In the genomic region with DNA sequence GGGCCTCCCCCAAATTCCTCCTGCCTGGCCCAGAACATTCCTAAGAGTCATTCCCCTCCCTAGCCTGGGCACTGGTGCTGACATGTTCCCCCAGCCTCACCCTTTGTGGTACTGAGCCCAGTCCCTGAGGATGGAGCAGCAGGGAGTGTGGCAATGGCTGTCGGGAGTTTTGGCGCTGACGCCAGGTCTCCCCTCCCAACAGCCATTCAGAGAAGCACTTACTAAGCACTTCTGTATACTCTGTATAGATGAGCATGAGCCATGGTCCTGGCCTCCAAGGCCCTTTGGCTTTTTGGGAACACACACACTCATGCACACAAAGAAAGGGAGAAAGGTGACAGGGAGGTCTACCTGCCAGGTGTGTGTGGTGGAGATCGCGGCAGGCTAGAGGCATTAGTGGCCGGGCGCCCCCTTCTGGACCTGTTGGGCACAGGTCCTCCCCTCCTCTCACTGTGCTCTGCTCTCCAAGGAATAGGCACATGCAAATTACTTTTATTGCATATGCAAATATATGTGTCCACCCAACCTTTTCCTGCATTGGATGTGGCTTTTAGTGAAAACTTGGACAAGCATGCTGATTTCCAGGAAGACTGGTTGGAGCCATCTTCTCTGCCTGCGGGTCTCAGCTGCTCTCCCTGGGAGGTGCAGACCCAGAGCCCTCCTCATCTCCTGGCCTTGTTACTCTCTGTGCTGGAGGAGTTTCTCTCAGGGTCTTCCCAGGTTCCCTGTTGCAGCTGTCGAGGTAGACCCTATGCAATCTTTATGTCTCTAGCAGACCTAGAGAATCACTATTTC, we compare ENCODE assay signal across 8 cellular contexts. TPM values are rescaled to one million over a fixed set of nuclear protein-coding genes. Genes with fewer than 3 reads are reported as not detected.
A peak's percentile ranks its signal among the peaks of the same experiment; 100 is the strongest.
DNase-seq lines count a peak whose midpoint lies in the region; ATAC-seq and TF ChIP-seq lines count a peak whose summit lies in the region.

No MANE protein-coding gene starts in this region.

- H3K4me1 Mint-ChIP-seq in activated naive CD4-positive, alpha-beta T cell treated with anti-CD3 and anti-CD28 coated beads for 36 hours (ENCODE audit: low read depth): no peaks in the 10 kb centered on the region

- 45 to 49% (median 46%) methylated on average over 9 of the region's 9 CpGs for WGBS in psoas muscle, 3 donors

- H3F3A ChIP-seq in PC-9 (ENCODE audit: insufficient read depth, low read depth): peaks cover 17% of the 10 kb centered on the region; the same call in 1 of the 2 replicates

- TF ChIP-seq CTCF in AG10803 (conservative IDR thresholded peaks at IDR 0.05; ENCODE audit: low read length): peak; percentile 65
- peak; percentile 80 for TF ChIP-seq CTCF in GM20000 (IDR thresholded peaks at IDR 0.05; ENCODE audit: extremely low read depth, missing control alignments)
- peak; percentile 92 for TF ChIP-seq CTCF in PC-9 (conservative IDR thresholded peaks at IDR 0.05)
- peak; percentile 67 for TF ChIP-seq CTCF in psoas muscle (IDR thresholded peaks at IDR 0.05)

- CTCF ChIA-PET in PC-9 (lab: Charles Lee): interaction anchor here (0.6 kb wide), 1 partner anchor 34 kb away, joined by 4 read pairs; no protein-coding TSS in a partner anchor
- CTCF ChIA-PET in activated naive CD4-positive, alpha-beta T cell treated with anti-CD3 and anti-CD28 coated beads for 36 hours (lab: Charles Lee): interaction anchor here (0.7 to 1.3 kb wide), 4 partner anchors 21 to 256 kb away, joined by 3 to 4 read pairs (median 3); no protein-coding TSS in a partner anchor

- peaks cover 11% of the 10 kb centered on the region for H3K36me3 Mint-ChIP-seq in activated naive CD4-positive, alpha-beta T cell treated with anti-CD3 and anti-CD28 coated beads for 36 hours (ENCODE audit: low read depth)

- no peak overlapping the region for H2AFZ ChIP-seq in PC-9

- intact Hi-C loops in PC-9 (cut with micrococcal nuclease; ENCODE audit: unreplicated experiment): loop anchor here (1.0 to 5.0 kb wide), 5 partner anchors 47 to 172 kb away; partner anchors contain the start of genes ARRB2, MED11 and PLD2
- intact Hi-C loops in activated naive CD4-positive, alpha-beta T cell treated with anti-CD3 and anti-CD28 coated beads for 36 hours (cut with micrococcal nuclease): loop anchor here (1.0 kb wide), 2 partner anchors 151 to 172 kb away; partner anchors contain the start of genes ARRB2 and MED11
- intact Hi-C loops in psoas muscle (cut with DNase I): loop anchor here (10.0 kb wide), 1 partner anchor 47 kb away; the partner anchor contains the start of gene MINK1 (in 2 of the 2)

- no peak overlapping the region for H3K27ac Mint-ChIP-seq in activated naive CD4-positive, alpha-beta T cell treated with anti-CD3 and anti-CD28 coated beads for 36 hours

- H3K4me2 ChIP-seq in PC-9: no peak overlapping the region

- H3K27ac ChIP-seq in PC-9: no peak overlapping the region
- no peak overlapping the region for H3K27ac ChIP-seq in psoas muscle

- H3K79me2 ChIP-seq in PC-9 (ENCODE audit: low read depth): no peaks in the 10 kb centered on the region

- H3K9me3 ChIP-seq in PC-9 (ENCODE audit: insufficient read depth, low read depth) (no peaks in the 10 kb centered on the region), psoas muscle (no peaks in the 10 kb centered on the region)

- H4K20me1 ChIP-seq in PC-9 (ENCODE audit: insufficient read depth): peaks cover 8% of the 10 kb centered on the region

- no peaks in the 10 kb centered on the region for H3K27me3 ChIP-seq in PC-9 (ENCODE audit: insufficient read depth, low read depth)
- no peaks in the 10 kb centered on the region for H3K27me3 ChIP-seq in psoas muscle (ENCODE audit: insufficient read depth in 3 of 3, low read length in 2 of 3)

- 0 out of 2 replicates have a peak, but pooled peaks cover 3% of the 10 kb centered on the region for H3K36me3 ChIP-seq in PC-9 (ENCODE audit: low read depth)
- peaks cover 5 to 62% of the 10 kb centered on the region in 2 donors for H3K36me3 ChIP-seq in psoas muscle (ENCODE audit: insufficient read depth in 1 of 2, low read depth in 1 of 2)

- H3K4me3 ChIP-seq in AG10803 (ENCODE audit: low read length) (no peak overlapping the region), PC-9 (no peak overlapping the region), psoas muscle (no peak overlapping the region)

- ATAC-seq in psoas muscle: peak; percentile 58 to 83 (median 70)
- no peak for ATAC-seq in GM18861 (IDR thresholded peaks at IDR 0.05; ENCODE audit: unreplicated experiment)

- H3K9me3 Mint-ChIP-seq in activated naive CD4-positive, alpha-beta T cell treated with anti-CD3 and anti-CD28 coated beads for 36 hours: no peaks in the 10 kb centered on the region

- H3K27me3 Mint-ChIP-seq in activated naive CD4-positive, alpha-beta T cell treated with anti-CD3 and anti-CD28 coated beads for 36 hours (ENCODE audit: low read depth): no peaks in the 10 kb centered on the region

- POLR2A ChIA-PET in PC-9 (lab: Charles Lee; ENCODE audit: unreplicated experiment): no interaction called here

- BruUV-seq in PC-9 (replicated peaks; lab: Mats Ljungman, UMichigan): no TSS peak

- no peak overlapping the region for H3K4me3 Mint-ChIP-seq in activated naive CD4-positive, alpha-beta T cell treated with anti-CD3 and anti-CD28 coated beads for 36 hours

- no peaks in the 10 kb centered on the region for H3K9me2 ChIP-seq in PC-9 (ENCODE audit: insufficient read depth)

- H3K4me1 ChIP-seq in PC-9 (replicated peaks; ENCODE audit: insufficient read depth) (no peaks in the 10 kb centered on the region), psoas muscle (no peaks in the 10 kb centered on the region)

- DNase-seq in AG10803 (ENCODE audit: low read depth) (no peak), GM20000 (ENCODE audit: low spot score) (peak; percentile 71), PC-9 (peak; percentile 60 to 76), glomerular visceral epithelial cell (ENCODE audit: extremely low spot score) (peak; percentile 51), psoas muscle (peak; percentile 43 to 70), epidermal melanocyte (ENCODE audit: insufficient read length, low spot score) (no peak)
- peak; percentile 79 for DNase-seq in activated naive CD4-positive, alpha-beta T cell treated with anti-CD3 and anti-CD28 coated beads for 36 hours

RNA-seq across cellular contexts. Expression of gene C17orf107, which starts 17.4 kb away (rescaled TPM):
- total RNA-seq in PC-9 (2021) (2.6 and 3.1 TPM in 2 replicates), psoas muscle (under 1 TPM in 2 of 4 donors, not detected in 2; 0.20 to 0.30 TPM)
- 1 to 10 TPM; 1.9 TPM for total RNA-seq in activated naive CD4-positive, alpha-beta T cell treated with anti-CD3 and anti-CD28 coated beads for 36 hours
- under 1 TPM; 0.01 to 0.10 (median 0.03) TPM for polyA plus RNA-seq in psoas muscle

RNA-seq across cellular contexts. Expression of gene CHRNE, which starts 20.9 kb away (rescaled TPM):
- 0.23 and 0.24 TPM in 2 replicates for total RNA-seq in PC-9 (2021)
- under 1 TPM; 0.22 to 0.38 TPM for total RNA-seq in activated naive CD4-positive, alpha-beta T cell treated with anti-CD3 and anti-CD28 coated beads for 36 hours
- 1 to 10 TPM in 1 of 4 donors, under 1 TPM in 3; 0.19 to 1.1 (median 0.28) TPM for total RNA-seq in psoas muscle
- under 1 TPM; 0.16 to 0.70 (median 0.56) TPM for polyA plus RNA-seq in psoas muscle

RNA-seq across cellular contexts. Expression of gene MINK1, which starts 48.8 kb away (rescaled TPM):
- total RNA-seq in PC-9 (2021): 160 and 190 TPM in 2 replicates
- 10 to 100 TPM; 49.1 to 50.4 TPM for total RNA-seq in activated naive CD4-positive, alpha-beta T cell treated with anti-CD3 and anti-CD28 coated beads for 36 hours
- 10 to 100 TPM; 15.8 to 23.8 (median 20.8) TPM for total RNA-seq in psoas muscle
- 10 to 100 TPM in 2 of 3 donors, 1 to 10 TPM in 1; 8.9 to 19.2 (median 14.2) TPM for polyA plus RNA-seq in psoas muscle

RNA-seq across cellular contexts. Expression of gene GP1BA, which starts 50.1 kb away (rescaled TPM):
- total RNA-seq in PC-9 (2021) (not detected in 2 replicates), psoas muscle (under 1 TPM in 1 of 4 donors, not detected in 3; 0.10 TPM)
- not detected for total RNA-seq in activated naive CD4-positive, alpha-beta T cell treated with anti-CD3 and anti-CD28 coated beads for 36 hours
- polyA plus RNA-seq in psoas muscle: under 1 TPM in 2 of 3 donors, not detected in 1; 0.04 to 0.05 TPM

RNA-seq across cellular contexts. Expression of gene SLC25A11, which starts 57.9 kb away (rescaled TPM):
- total RNA-seq in PC-9 (2021) (50.7 and 56.2 TPM in 2 replicates), psoas muscle (100 to 1,000 TPM in 3 of 4 donors, 10 to 100 TPM in 1; 97.1 to 225 (median 143) TPM)
- total RNA-seq in activated naive CD4-positive, alpha-beta T cell treated with anti-CD3 and anti-CD28 coated beads for 36 hours: 10 to 100 TPM; 63.8 to 65.2 TPM
- 100 to 1,000 TPM; 125 to 163 (median 128) TPM for polyA plus RNA-seq in psoas muscle

Comparison
In these comparisons a context has a peak if more than half of its experiments do, and no peak if none do; other contexts are left out.
1. DNase-seq: peak in GM20000 (single experiment), PC-9 (2 of 2), activated naive CD4-positive, alpha-beta T cell treated with anti-CD3 and anti-CD28 coated beads for 36 hours (single experiment), glomerular visceral epithelial cell (single experiment) and psoas muscle (2 of 2); none in AG10803 (single experiment) and epidermal melanocyte (single experiment).
2. Peak in every context shown above with its lines, with median percentiles within 50 percentile points of each other: CTCF ChIP-seq.